ENCODE assay signal across 3 cellular contexts in genomic region chr1:156394082-156394481, GRCh38.
TF ChIP-seq lines count a peak whose summit lies in the region.

No MANE protein-coding gene starts in this region.

TF ChIP-seq in HCT116, 20 proteins besides CTCF, POLR2A, EP300 and RAD21:
- no peak for TF ChIP-seq SRF (IDR thresholded peaks at IDR 0.05; ENCODE audit: low read depth)
- no peak for TF ChIP-seq FOSL1 (IDR thresholded peaks at IDR 0.05; ENCODE audit: low read depth)
- TF ChIP-seq, protein P1, sequence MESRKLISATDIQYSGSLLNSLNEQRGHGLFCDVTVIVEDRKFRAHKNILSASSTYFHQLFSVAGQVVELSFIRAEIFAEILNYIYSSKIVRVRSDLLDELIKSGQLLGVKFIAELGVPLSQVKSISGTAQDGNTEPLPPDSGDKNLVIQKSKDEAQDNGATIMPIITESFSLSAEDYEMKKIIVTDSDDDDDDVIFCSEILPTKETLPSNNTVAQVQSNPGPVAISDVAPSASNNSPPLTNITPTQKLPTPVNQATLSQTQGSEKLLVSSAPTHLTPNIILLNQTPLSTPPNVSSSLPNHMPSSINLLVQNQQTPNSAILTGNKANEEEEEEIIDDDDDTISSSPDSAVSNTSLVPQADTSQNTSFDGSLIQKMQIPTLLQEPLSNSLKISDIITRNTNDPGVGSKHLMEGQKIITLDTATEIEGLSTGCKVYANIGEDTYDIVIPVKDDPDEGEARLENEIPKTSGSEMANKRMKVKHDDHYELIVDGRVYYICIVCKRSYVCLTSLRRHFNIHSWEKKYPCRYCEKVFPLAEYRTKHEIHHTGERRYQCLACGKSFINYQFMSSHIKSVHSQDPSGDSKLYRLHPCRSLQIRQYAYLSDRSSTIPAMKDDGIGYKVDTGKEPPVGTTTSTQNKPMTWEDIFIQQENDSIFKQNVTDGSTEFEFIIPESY (IDR thresholded peaks at IDR 0.05; ENCODE audit: extremely low read depth, insufficient replicate concordance, low read length): no peak
- no peak for TF ChIP-seq SIN3A (IDR thresholded peaks at IDR 0.05; ENCODE audit: low read depth)
- TF ChIP-seq CEBPB (IDR thresholded peaks at IDR 0.05; ENCODE audit: low read depth): no peak
- no peak for TF ChIP-seq CBX3 (IDR thresholded peaks at IDR 0.05; ENCODE audit: low read depth)
- no peak for TF ChIP-seq YY1 (IDR thresholded peaks at IDR 0.05; ENCODE audit: extremely low read depth, insufficient replicate concordance, low read depth, low read length)
- TF ChIP-seq POLR2AphosphoS5 (IDR thresholded peaks at IDR 0.05; ENCODE audit: low read depth, low read length): no peak
- no peak for TF ChIP-seq TCF7L2 (IDR thresholded peaks at IDR 0.05; ENCODE audit: borderline replicate concordance, extremely low read depth, insufficient read depth, insufficient read length)
- TF ChIP-seq, protein P2, sequence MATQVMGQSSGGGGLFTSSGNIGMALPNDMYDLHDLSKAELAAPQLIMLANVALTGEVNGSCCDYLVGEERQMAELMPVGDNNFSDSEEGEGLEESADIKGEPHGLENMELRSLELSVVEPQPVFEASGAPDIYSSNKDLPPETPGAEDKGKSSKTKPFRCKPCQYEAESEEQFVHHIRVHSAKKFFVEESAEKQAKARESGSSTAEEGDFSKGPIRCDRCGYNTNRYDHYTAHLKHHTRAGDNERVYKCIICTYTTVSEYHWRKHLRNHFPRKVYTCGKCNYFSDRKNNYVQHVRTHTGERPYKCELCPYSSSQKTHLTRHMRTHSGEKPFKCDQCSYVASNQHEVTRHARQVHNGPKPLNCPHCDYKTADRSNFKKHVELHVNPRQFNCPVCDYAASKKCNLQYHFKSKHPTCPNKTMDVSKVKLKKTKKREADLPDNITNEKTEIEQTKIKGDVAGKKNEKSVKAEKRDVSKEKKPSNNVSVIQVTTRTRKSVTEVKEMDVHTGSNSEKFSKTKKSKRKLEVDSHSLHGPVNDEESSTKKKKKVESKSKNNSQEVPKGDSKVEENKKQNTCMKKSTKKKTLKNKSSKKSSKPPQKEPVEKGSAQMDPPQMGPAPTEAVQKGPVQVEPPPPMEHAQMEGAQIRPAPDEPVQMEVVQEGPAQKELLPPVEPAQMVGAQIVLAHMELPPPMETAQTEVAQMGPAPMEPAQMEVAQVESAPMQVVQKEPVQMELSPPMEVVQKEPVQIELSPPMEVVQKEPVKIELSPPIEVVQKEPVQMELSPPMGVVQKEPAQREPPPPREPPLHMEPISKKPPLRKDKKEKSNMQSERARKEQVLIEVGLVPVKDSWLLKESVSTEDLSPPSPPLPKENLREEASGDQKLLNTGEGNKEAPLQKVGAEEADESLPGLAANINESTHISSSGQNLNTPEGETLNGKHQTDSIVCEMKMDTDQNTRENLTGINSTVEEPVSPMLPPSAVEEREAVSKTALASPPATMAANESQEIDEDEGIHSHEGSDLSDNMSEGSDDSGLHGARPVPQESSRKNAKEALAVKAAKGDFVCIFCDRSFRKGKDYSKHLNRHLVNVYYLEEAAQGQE (IDR thresholded peaks at IDR 0.05; ENCODE audit: low read depth): no peak
- TF ChIP-seq EGR1 (IDR thresholded peaks at IDR 0.05; ENCODE audit: low read depth): no peak
- no peak for TF ChIP-seq SP1 (IDR thresholded peaks at IDR 0.05; ENCODE audit: low read depth)
- no peak for TF ChIP-seq ZFX (IDR thresholded peaks at IDR 0.05)
- no peak for TF ChIP-seq ZNF274 (IDR thresholded peaks at IDR 0.05; ENCODE audit: low read depth, low read length)
- no peak for TF ChIP-seq EZH2 (IDR thresholded peaks at IDR 0.05)
- TF ChIP-seq MAX (IDR thresholded peaks at IDR 0.05): no peak
- TF ChIP-seq EZH2phosphoT487 (IDR thresholded peaks at IDR 0.05; ENCODE audit: borderline replicate concordance): no peak
- no peak for TF ChIP-seq ELF1 (IDR thresholded peaks at IDR 0.05; ENCODE audit: borderline replicate concordance, low read depth)

TF ChIP-seq in K562, 482 proteins besides CTCF, POLR2A, EP300 and RAD21:
- TF ChIP-seq NR2C1 (IDR thresholded peaks at IDR 0.05) (peak; percentile 79), NR2C1 (tag; IDR thresholded peaks at IDR 0.05) (peak; percentile 75), L3MBTL2 (IDR thresholded peaks at IDR 0.05) (no peak)

TF ChIP-seq in liver, 16 proteins besides CTCF, POLR2A, EP300 and RAD21:
- TF ChIP-seq HNF4A (conservative IDR thresholded peaks at IDR 0.05): peak in 1 of 2 donors; percentile 15
- no peak for TF ChIP-seq YY1 (IDR thresholded peaks at IDR 0.05)
- TF ChIP-seq GABPA (IDR thresholded peaks at IDR 0.05 in 1 of 2, conservative IDR thresholded peaks at IDR 0.05 in 1 of 2): no peak
- TF ChIP-seq HNF4G (IDR thresholded peaks at IDR 0.05): no peak
- peak in 1 of 2 donors; percentile 52 for TF ChIP-seq RXRA (IDR thresholded peaks at IDR 0.05)
- no peak for TF ChIP-seq FOXA2 (IDR thresholded peaks at IDR 0.05)
- TF ChIP-seq NR2F2 (IDR thresholded peaks at IDR 0.05): peak; percentile 45
